Comparison of ENCODE assay signal across 11 cellular contexts in genomic region chr22:46131151-46131587, GRCh38. TPM values are rescaled to one million over a fixed set of nuclear protein-coding genes. Genes with fewer than 3 reads are reported as not detected.
DNase-seq lines count a peak whose midpoint lies in the region; FAIRE-seq and TF ChIP-seq lines count a peak whose summit lies in the region.
"Had no signal": no experiment of that assay in that cellular context is flagged by ENCODE, and none has a peak within 500 bp of the region (broad histone marks: within the 10 kb centered on the region; RNA-seq: fewer than 3 reads in every experiment).

No MANE protein-coding gene starts in this region.

- H2AFZ ChIP-seq in MM.1S (ENCODE audit: low read length) (no peak overlapping the region), neuronal stem cell (ENCODE audit: low read length) (no peak overlapping the region)

- H3K4me3 Mint-ChIP-seq in endothelial cell (ENCODE audit: unreplicated experiment), result no peak overlapping the region

- no peak overlapping the region for H3K23ac ChIP-seq in neuronal stem cell (ENCODE audit: low read depth, low read length, poor library complexity)

- no peaks in the 10 kb centered on the region for H3K9me2 ChIP-seq in MM.1S (replicated peaks; ENCODE audit: insufficient read depth, low read length)

- DNase-seq in ELF-1 (ENCODE audit: low read depth, low spot score) (peak; percentile 65), MM.1S (no peak), endothelial cell (ENCODE audit: low spot score) (peak; percentile 43), neuronal stem cell (ENCODE audit: low spot score) (no peak), ACHN (no peak), head of caudate nucleus (no peak), H54 (ENCODE audit: insufficient read length, low spot score) (no peak)
- DNase-seq: KBM-7, left ventricle myocardium inferior, transverse colon had no signal

- H3K9me3 ChIP-seq in MM.1S (replicated peaks; ENCODE audit: insufficient read depth, low read length) (no peaks in the 10 kb centered on the region), neuronal stem cell (replicated peaks in 1 of 2; ENCODE audit: control insufficient read depth in 2 of 2, insufficient read depth in 1 of 2, low read depth in 1 of 2, low read length in 2 of 2) (no peaks in the 10 kb centered on the region)
- H3K9me3 ChIP-seq: left ventricle myocardium inferior, transverse colon had no signal

- no peak for FAIRE-seq in H54 (lab: Jason Lieb, UNC)

- no peak overlapping the region for H4K8ac ChIP-seq in neuronal stem cell (ENCODE audit: low read depth, low read length)

- no peak overlapping the region for H2BK5ac ChIP-seq in neuronal stem cell (ENCODE audit: low read length)

- H3K4me1 ChIP-seq in MM.1S (ENCODE audit: low read length) (no peaks in the 10 kb centered on the region), neuronal stem cell (ENCODE audit: control insufficient read depth in 2 of 2, insufficient read depth in 1 of 2, low read depth in 1 of 2, low read length in 2 of 2) (peaks cover 0 to 5% of the 10 kb centered on the region in 2 donors)

- H3K27me3 Mint-ChIP-seq in endothelial cell (ENCODE audit: unreplicated experiment), result peaks cover 13% of the 10 kb centered on the region

- in situ Hi-C loops in ACHN (cut with HindIII; ENCODE audit: low pct_ligation_motif_present, low pct_unique_long_range_greater_than_20kb, low sequenced_read_pairs), result no loop called here

- TF ChIP-seq POLR2A in H54 (IDR thresholded peaks at IDR 0.05; ENCODE audit: low read depth, low read length), result no peak

- H3K4me2 ChIP-seq in MM.1S (ENCODE audit: low read depth, low read length) (no peak overlapping the region), neuronal stem cell (ENCODE audit: insufficient read depth, low read length, poor library complexity, severe bottlenecking) (no peak overlapping the region)

- TF ChIP-seq CTCF in MM.1S (IDR thresholded peaks at IDR 0.05; ENCODE audit: low read length), result peak; percentile 51
- peak; percentile 69 for TF ChIP-seq CTCF in endothelial cell (IDR thresholded peaks at IDR 0.05; ENCODE audit: unreplicated experiment)

- H3K4me3 ChIP-seq in MM.1S (ENCODE audit: low read length), result no peak overlapping the region
- no peak overlapping the region for H3K4me3 ChIP-seq in neuronal stem cell (ENCODE audit: low read length in 2 of 2)
- H3K4me3 ChIP-seq: left ventricle myocardium inferior, transverse colon had no signal

- H3K36me3 ChIP-seq in MM.1S (replicated peaks; ENCODE audit: insufficient read depth, low read length), result no peaks in the 10 kb centered on the region
- H3K36me3 ChIP-seq in neuronal stem cell (replicated peaks in 1 of 2; ENCODE audit: control insufficient read depth in 2 of 2, insufficient read depth in 2 of 2, low read length in 2 of 2), result no peaks in the 10 kb centered on the region
- H3K36me3 ChIP-seq: left ventricle myocardium inferior, transverse colon had no signal

- H2BK12ac ChIP-seq in neuronal stem cell (ENCODE audit: low read length), result no peak overlapping the region

- H4K91ac ChIP-seq in neuronal stem cell (ENCODE audit: low read depth, low read length, poor library complexity), result no peak overlapping the region

- H3K14ac ChIP-seq in neuronal stem cell (ENCODE audit: low read length), result no peak overlapping the region

- no peak overlapping the region for H3K27ac Mint-ChIP-seq in endothelial cell (ENCODE audit: unreplicated experiment)

- H3K9ac ChIP-seq in MM.1S (ENCODE audit: low read length), result no peak overlapping the region
- H3K9ac ChIP-seq in neuronal stem cell (ENCODE audit: low read depth, low read length, poor library complexity), result no peak overlapping the region

- peak overlapping the region; percentile 31 for H3K18ac ChIP-seq in neuronal stem cell (ENCODE audit: low read length)

- no peaks in the 10 kb centered on the region for H3F3A ChIP-seq in MM.1S (ENCODE audit: insufficient read depth, low read length)

- H3K4me1 Mint-ChIP-seq in endothelial cell (ENCODE audit: unreplicated experiment), result no peaks in the 10 kb centered on the region

- H3K79me2 ChIP-seq in MM.1S (ENCODE audit: low read length), result no peaks in the 10 kb centered on the region

- H3K27ac ChIP-seq in MM.1S (ENCODE audit: low read length), result no peak overlapping the region
- H3K27ac ChIP-seq in neuronal stem cell (replicated peaks; ENCODE audit: low read length), result no peak overlapping the region
- H3K27ac ChIP-seq: epithelial cell of prostate, left ventricle myocardium inferior, transverse colon had no signal

- no peak overlapping the region for H2BK15ac ChIP-seq in neuronal stem cell (ENCODE audit: low read length)

- H3K4ac ChIP-seq in neuronal stem cell (ENCODE audit: low read length), result no peak overlapping the region

- whole genome bisulfite sequencing in neuronal stem cell (ENCODE audit: extremely low coverage in 2 of 2, insufficient read length in 2 of 2, insufficient replicate concordance in 1 of 2), 2 donors, result no CpG with 5 or more reads among the region's 13 CpGs

- H3K79me1 ChIP-seq in neuronal stem cell (ENCODE audit: low read depth, low read length), result peaks cover 2% of the 10 kb centered on the region

- intact Hi-C loops in head of caudate nucleus (cut with DNase I), result no loop called here

- no peaks in the 10 kb centered on the region for H3K9me3 Mint-ChIP-seq in endothelial cell (ENCODE audit: unreplicated experiment)

- H4K20me1 ChIP-seq in MM.1S (ENCODE audit: insufficient read depth, low read length), result no peaks in the 10 kb centered on the region

- no peaks in the 10 kb centered on the region; the same call in 1 of the 2 replicates for H3K27me3 ChIP-seq in MM.1S (replicated peaks; ENCODE audit: insufficient read depth, low read length)
- H3K27me3 ChIP-seq in neuronal stem cell (ENCODE audit: control insufficient read depth in 3 of 3, insufficient read depth in 3 of 3, low read depth in 1 of 3, low read length in 3 of 3), result peaks cover 0 to 27% (median 0%) of the 10 kb centered on the region in 3 experiments
- H3K27me3 ChIP-seq: transverse colon had no signal

- H2BK120ac ChIP-seq in neuronal stem cell (ENCODE audit: low read depth, low read length), result no peak overlapping the region

- H2AK5ac ChIP-seq in neuronal stem cell (ENCODE audit: low read depth, low read length), result no peak overlapping the region

- H3K36me3 Mint-ChIP-seq in endothelial cell (ENCODE audit: low read depth, unreplicated experiment), result no peaks in the 10 kb centered on the region

RNA-seq across cellular contexts. Expression of gene PPARA, which starts 19.2 kb away (rescaled TPM):
- 12.6 TPM for total RNA-seq in endothelial cell (ENCODE audit: unreplicated experiment)
- polyA plus RNA-seq in neuronal stem cell (2013, experiment 1 of 2), result 4.4 TPM
- polyA plus RNA-seq in neuronal stem cell (2013, experiment 2 of 2), result 4.3 TPM

Comparison
In these comparisons a context has a peak if more than half of its experiments do, and no peak if none do; other contexts are left out.
1. DNase-seq: peak in ELF-1 (single experiment) and endothelial cell (single experiment); none in MM.1S (single experiment), neuronal stem cell (single experiment), ACHN (single experiment), head of caudate nucleus (0 of 42) and H54 (single experiment).